1 cellular context compared by ENCODE assay signal in the genomic region with DNA sequence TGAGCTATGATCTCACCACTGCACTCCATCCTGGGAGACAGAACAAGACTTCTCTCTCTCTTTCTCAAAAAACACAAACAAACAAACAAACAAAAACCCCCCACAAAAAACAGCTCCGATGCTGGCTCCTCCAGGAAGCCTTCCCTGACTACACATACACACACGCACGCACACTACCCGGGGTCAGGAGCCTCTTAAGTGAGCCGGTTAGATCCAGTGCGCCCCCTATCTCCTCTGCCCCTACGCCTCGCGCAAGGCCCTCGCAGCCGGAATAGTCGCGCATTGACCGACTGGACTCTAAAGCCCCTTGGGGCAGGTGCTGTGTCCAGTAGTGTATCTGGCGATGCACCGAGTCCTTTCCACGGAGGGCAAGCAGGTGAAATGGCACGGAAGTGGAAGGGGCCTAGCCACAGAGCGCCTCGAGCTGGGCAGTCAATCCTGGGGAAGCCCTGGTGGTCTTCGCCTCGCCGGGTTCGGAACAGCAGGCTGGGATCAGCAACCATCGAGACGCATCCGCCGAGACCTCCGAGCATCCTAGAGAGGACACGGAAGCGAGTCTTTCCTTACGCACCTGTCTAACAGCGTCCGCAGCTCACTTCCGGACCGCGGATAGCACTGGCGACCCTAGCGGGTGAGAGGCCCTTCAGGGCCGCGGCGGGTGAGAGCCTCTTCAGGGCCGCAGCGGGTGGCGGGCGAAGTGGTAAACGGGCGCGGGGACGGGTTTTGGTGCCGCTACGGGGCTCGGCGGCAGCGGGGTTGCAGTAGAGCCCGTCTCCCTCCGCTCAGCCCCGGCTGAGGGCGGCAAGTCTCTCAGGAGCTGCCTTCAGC.
TF ChIP-seq lines count a peak whose summit lies in the region.

ZSCAN25 (plus strand) TSS at position 588 of the 828 bp plus-strand sequence. CDS start 2,661 bp downstream, outside the sequence.

TF ChIP-seq in HepG2, 621 proteins besides CTCF, POLR2A, EP300 and RAD21 (continued from another document):
- TF ChIP-seq ZBTB26 (CRISPR knock-in tag; IDR thresholded peaks at IDR 0.05; ENCODE audit: borderline replicate concordance) (peak; percentile 75), RBM22 (optimal IDR thresholded peaks at IDR 0.05; ENCODE audit: low read length) (no peak), KMT2A (CRISPR knock-in tag; IDR thresholded peaks at IDR 0.05) (peak; percentile 99), ZNF781 (CRISPR knock-in tag; IDR thresholded peaks at IDR 0.05; ENCODE audit: borderline replicate concordance, not compliant biosample characterization) (peak; percentile 94), SIN3A (IDR thresholded peaks at IDR 0.05; ENCODE audit: borderline replicate concordance, low read depth, low read length) (peak; percentile 76; the same call in 1 of the 2 replicates), MTF2 (CRISPR knock-in tag; IDR thresholded peaks at IDR 0.05; ENCODE audit: borderline replicate concordance) (peak; percentile 28; the same call in 1 of the 2 replicates), SALL2 (CRISPR knock-in tag; IDR thresholded peaks at IDR 0.05) (peak; percentile 92), ZBTB3 (CRISPR knock-in tag; IDR thresholded peaks at IDR 0.05; ENCODE audit: borderline replicate concordance, low read depth) (peak; percentile 81; the same call in 1 of the 2 replicates), DNMT1 (CRISPR knock-in tag; IDR thresholded peaks at IDR 0.05) (no peak), RORA (CRISPR knock-in tag; IDR thresholded peaks at IDR 0.05) (no peak), ZNF496 (CRISPR knock-in tag; IDR thresholded peaks at IDR 0.05; ENCODE audit: insufficient replicate concordance) (no peak), MATR3 (CRISPR knock-in tag; IDR thresholded peaks at IDR 0.05) (no peak), ZBTB10 (CRISPR knock-in tag; IDR thresholded peaks at IDR 0.05; ENCODE audit: borderline replicate concordance) (peak; percentile 81), ETV6 (CRISPR knock-in tag; conservative IDR thresholded peaks at IDR 0.05) (peak; percentile 44), ZNF44 (CRISPR knock-in tag; IDR thresholded peaks at IDR 0.05) (peak; percentile 82; the same call in 1 of the 2 replicates), PAX8 (CRISPR knock-in tag; IDR thresholded peaks at IDR 0.05; ENCODE audit: borderline replicate concordance) (peak; percentile 82; the same call in 1 of the 2 replicates), POLR2AphosphoS2 (IDR thresholded peaks at IDR 0.05; ENCODE audit: low read depth, low read length) (0 out of 2 replicates have a peak, but pooled peaks have one; percentile 49), ZHX2 (IDR thresholded peaks at IDR 0.05; ENCODE audit: low read depth) (peak; percentile 83), ZHX2 (CRISPR knock-in tag; IDR thresholded peaks at IDR 0.05; ENCODE audit: borderline replicate concordance) (peak; percentile 69)
- TF ChIP-seq, protein P1, sequence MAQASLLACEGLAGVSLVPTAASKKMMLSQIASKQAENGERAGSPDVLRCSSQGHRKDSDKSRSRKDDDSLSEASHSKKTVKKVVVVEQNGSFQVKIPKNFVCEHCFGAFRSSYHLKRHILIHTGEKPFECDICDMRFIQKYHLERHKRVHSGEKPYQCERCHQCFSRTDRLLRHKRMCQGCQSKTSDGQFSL (CRISPR knock-in tag; IDR thresholded peaks at IDR 0.05), result peak; percentile 71; the same call in 1 of the 2 replicates
- TF ChIP-seq, protein P2, sequence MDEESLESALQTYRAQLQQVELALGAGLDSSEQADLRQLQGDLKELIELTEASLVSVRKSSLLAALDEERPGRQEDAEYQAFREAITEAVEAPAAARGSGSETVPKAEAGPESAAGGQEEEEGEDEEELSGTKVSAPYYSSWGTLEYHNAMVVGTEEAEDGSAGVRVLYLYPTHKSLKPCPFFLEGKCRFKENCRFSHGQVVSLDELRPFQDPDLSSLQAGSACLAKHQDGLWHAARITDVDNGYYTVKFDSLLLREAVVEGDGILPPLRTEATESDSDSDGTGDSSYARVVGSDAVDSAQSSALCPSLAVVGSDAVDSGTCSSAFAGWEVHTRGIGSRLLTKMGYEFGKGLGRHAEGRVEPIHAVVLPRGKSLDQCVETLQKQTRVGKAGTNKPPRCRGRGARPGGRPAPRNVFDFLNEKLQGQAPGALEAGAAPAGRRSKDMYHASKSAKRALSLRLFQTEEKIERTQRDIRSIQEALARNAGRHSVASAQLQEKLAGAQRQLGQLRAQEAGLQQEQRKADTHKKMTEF (CRISPR knock-in tag; IDR thresholded peaks at IDR 0.05), result peak; percentile 95
- TF ChIP-seq, protein P3, sequence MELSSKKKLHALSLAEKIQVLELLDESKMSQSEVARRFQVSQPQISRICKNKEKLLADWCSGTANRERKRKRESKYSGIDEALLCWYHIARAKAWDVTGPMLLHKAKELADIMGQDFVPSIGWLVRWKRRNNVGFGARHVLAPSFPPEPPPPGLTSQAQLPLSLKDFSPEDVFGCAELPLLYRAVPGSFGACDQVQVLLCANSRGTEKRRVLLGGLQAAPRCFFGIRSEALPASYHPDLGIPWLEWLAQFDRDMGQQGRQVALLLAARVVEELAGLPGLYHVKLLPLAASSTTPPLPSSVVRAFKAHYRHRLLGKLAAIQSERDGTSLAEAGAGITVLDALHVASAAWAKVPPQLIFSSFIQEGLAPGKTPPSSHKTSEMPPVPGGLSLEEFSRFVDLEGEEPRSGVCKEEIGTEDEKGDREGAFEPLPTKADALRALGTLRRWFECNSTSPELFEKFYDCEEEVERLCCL (CRISPR knock-in tag; IDR thresholded peaks at IDR 0.05; ENCODE audit: borderline replicate concordance), result peak; percentile 63
- TF ChIP-seq, protein P4, sequence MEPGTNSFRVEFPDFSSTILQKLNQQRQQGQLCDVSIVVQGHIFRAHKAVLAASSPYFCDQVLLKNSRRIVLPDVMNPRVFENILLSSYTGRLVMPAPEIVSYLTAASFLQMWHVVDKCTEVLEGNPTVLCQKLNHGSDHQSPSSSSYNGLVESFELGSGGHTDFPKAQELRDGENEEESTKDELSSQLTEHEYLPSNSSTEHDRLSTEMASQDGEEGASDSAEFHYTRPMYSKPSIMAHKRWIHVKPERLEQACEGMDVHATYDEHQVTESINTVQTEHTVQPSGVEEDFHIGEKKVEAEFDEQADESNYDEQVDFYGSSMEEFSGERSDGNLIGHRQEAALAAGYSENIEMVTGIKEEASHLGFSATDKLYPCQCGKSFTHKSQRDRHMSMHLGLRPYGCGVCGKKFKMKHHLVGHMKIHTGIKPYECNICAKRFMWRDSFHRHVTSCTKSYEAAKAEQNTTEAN (CRISPR knock-in tag; conservative IDR thresholded peaks at IDR 0.05), result peak; percentile 81
TF ChIP-seq in HepG2: peak in this region for 393.
